Comparison of ENCODE assay signal across 8 cellular contexts in the genomic region with DNA sequence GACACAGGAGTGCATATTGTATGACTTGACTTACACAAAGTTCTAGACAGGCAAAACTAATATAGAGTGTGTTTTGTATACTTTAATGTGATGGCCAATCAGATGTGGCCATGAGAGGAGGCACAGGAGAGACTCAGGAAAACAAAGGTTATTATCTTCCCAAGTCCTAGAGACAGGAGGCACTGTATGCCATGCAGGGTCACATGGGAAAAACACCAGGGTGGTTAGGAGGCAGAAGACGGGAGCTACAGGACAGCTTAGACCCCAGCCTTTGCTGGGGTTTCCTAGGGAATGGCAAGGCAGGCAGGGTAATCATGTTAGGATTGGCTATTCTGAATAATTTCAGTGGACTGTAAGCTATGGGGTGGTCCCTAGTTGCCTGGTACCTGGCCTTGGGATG. TPM values are rescaled to one million over a fixed set of nuclear protein-coding genes. Genes with fewer than 3 reads are reported as not detected.
"Had no signal": no experiment of that assay in that cellular context is flagged by ENCODE, and none has a peak within 500 bp of the region (broad histone marks: within the 10 kb centered on the region; RNA-seq: fewer than 3 reads in every experiment).

No MANE protein-coding gene starts in this region.

- H3K9me3 Mint-ChIP-seq: HFFc6 had no signal

- ATAC-seq: HCT116 had no signal

- H2AFZ ChIP-seq: GM23248 had no signal

- H3K4me3 ChIP-seq: GM23248, HAP-1 had no signal

- H3K36me3 ChIP-seq: HAP-1 had no signal

- H3K27ac Mint-ChIP-seq: HFFc6 had no signal

- H3K4me3 Mint-ChIP-seq: H9, HFFc6 had no signal

- H3K4me1 ChIP-seq: HAP-1 had no signal

- DNase-seq: GM23248, GOT3, H7, H9, HCEC 1CT, HFFc6 had no signal

- H3K27ac ChIP-seq: GM23248 had no signal

RNA-seq across cellular contexts. Expression of a gene that starts 16.2 kb away (rescaled TPM):
- total RNA-seq: GM23248 had no signal
- polyA plus RNA-seq: GM23248 had no signal
